Comparison of ENCODE assay signal across 38 cellular contexts in genomic region chr4:82489987-82490386, GRCh38.
"Had no signal": no experiment of that assay in that cellular context is flagged by ENCODE, and none has a peak within 500 bp of the region (broad histone marks: within the 10 kb centered on the region; RNA-seq: fewer than 3 reads in every experiment).

No MANE protein-coding gene starts in this region.

- H3K27ac ChIP-seq: ascending aorta, cardiac muscle cell, VCaP had no signal

- H3K9me3 Mint-ChIP-seq: activated B cell treated with CpG ODN at 0.5 μM for 24 hours; activated CD4-positive, alpha-beta memory T cell treated with anti-CD3 and anti-CD28 coated beads for 36 hours; activated CD4-positive, alpha-beta T cell treated with anti-CD3 and anti-CD28 coated beads, Interleukin-2, amount 10 ng/mL, durations not matched to agents 24 days and 14 days; activated CD8-positive, alpha-beta T cell treated with anti-CD3 and anti-CD28 coated beads for 36 hours; activated naive CD4-positive, alpha-beta T cell treated with anti-CD3 and anti-CD28 coated beads, Interleukin-2, amount 10 ng/mL, durations not matched to agents 7 days and 5 days; activated naive CD4-positive, alpha-beta T cell treated with anti-CD3 and anti-CD28 coated beads, Interleukin-2, amount 50 U/mL, for 24 hours; activated naive CD8-positive, alpha-beta T cell treated with anti-CD3 and anti-CD28 coated beads, Interleukin-2, amount 10 ng/mL, durations not matched to agents 7 days and 5 days; activated naive CD8-positive, alpha-beta T cell treated with anti-CD3 and anti-CD28 coated beads, Interleukin-2, amount 50 U/mL, for 24 hours; activated T-cell treated with anti-CD3 and anti-CD28 coated beads, Interleukin-2, amount 50 U/mL, for 4 hours; activated T-cell treated with anti-CD3 and anti-CD28 coated beads, Interleukin-2, amount 50 U/mL, for 72 hours; activated T-helper 1 cell treated with anti-CD3 and anti-CD28 coated beads, Interleukin-12 subunit alpha, Interleukin-12 subunit beta, Interleukin-2, Interleukin-4 antibody, amounts not matched to agents 30 ng/mL and 10 ng/mL and 1 ng/mL, durations not matched to agents 14 hours and 24 hours and 36 hours; activated T-helper 17 cell treated with anti-CD3 and anti-CD28 coated beads, Interleukin-2, amount 50 U/mL, for 72 hours; brain; central memory CD8-positive, alpha-beta T cell; T-helper 1 cell treated with Interleukin-12 subunit alpha and Interleukin-12 subunit beta and Interleukin-4 antibody, amounts not matched to agents 30 μg/mL and 1 μg/mL, for 36 hours; T-helper 2 cell treated with Interferon-gamma antibody and Interleukin-4, amounts not matched to agents 5 μg/mL and 100 μg/mL, for 36 hours had no signal

- DNase-seq: activated B cell treated with CpG ODN at 0.5 μM for 24 hours; activated CD4-positive, alpha-beta memory T cell treated with anti-CD3 and anti-CD28 coated beads for 36 hours; activated CD4-positive, alpha-beta T cell treated with anti-CD3 and anti-CD28 coated beads for 4 hours; activated CD4-positive, alpha-beta T cell treated with anti-CD3 and anti-CD28 coated beads, Interleukin-2, amount 10 ng/mL, durations not matched to agents 24 days and 14 days; activated CD4-positive, alpha-beta T cell treated with anti-CD3 and anti-CD28 coated beads, Interleukin-2, amount 50 U/mL, for 1 hour; activated CD4-positive, alpha-beta T cell treated with anti-CD3 and anti-CD28 coated beads, Interleukin-2, amount 50 U/mL, for 4 hours; activated CD4-positive, CD25-positive, alpha-beta regulatory T cell treated with anti-CD3 and anti-CD28 coated beads, Interleukin-2, amount 50 U/mL, for 72 hours; activated CD8-positive, alpha-beta memory T cell treated with anti-CD3 and anti-CD28 coated beads, Interleukin-2, amount 50 U/mL, for 4 hours; activated CD8-positive, alpha-beta T cell treated with anti-CD3 and anti-CD28 coated beads for 36 hours; activated effector memory CD4-positive, alpha-beta T cell treated with anti-CD3 and anti-CD28 coated beads, Interleukin-2, amount 50 U/mL, for 16 hours; activated naive CD4-positive, alpha-beta T cell treated with anti-CD3 and anti-CD28 coated beads, Interleukin-2, amount 10 ng/mL, durations not matched to agents 7 days and 5 days; activated naive CD4-positive, alpha-beta T cell treated with Interleukin-2 at 50 U/mL for 16 hours; activated naive CD8-positive, alpha-beta T cell treated with anti-CD3 and anti-CD28 coated beads, Interleukin-2, amount 10 ng/mL, durations not matched to agents 7 days and 5 days; activated naive CD8-positive, alpha-beta T cell treated with anti-CD3 and anti-CD28 coated beads, Interleukin-2, amount 50 U/mL, for 24 hours; activated T-cell treated with anti-CD3 and anti-CD28 coated beads for 4 hours; activated T-cell treated with anti-CD3 and anti-CD28 coated beads, Interleukin-2, amount 50 U/mL, for 1 hour; activated T-cell treated with anti-CD3 and anti-CD28 coated beads, Interleukin-2, amount 50 U/mL, for 4 hours; activated T-cell treated with anti-CD3 and anti-CD28 coated beads, Interleukin-2, amount 50 U/mL, for 72 hours; amygdala; anterior cingulate cortex; caudate nucleus; cerebellar nuclear complex; T-helper 1 cell; T-helper 2 cell; T-helper 9 cell had no signal

- ATAC-seq: activated CD8-positive, alpha-beta T cell treated with anti-CD3 and anti-CD28 coated beads for 36 hours; activated naive CD8-positive, alpha-beta T cell treated with anti-CD3 and anti-CD28 coated beads, Interleukin-2, amount 50 U/mL, for 24 hours; activated T-cell treated with anti-CD3 and anti-CD28 coated beads, Interleukin-2, amount 50 U/mL, for 4 hours; activated T-cell treated with anti-CD3 and anti-CD28 coated beads, Interleukin-2, amount 50 U/mL, for 72 hours; activated T-helper 17 cell treated with anti-CD3 and anti-CD28 coated beads, Interleukin-2, amount 50 U/mL, for 72 hours had no signal

- H3K9me3 ChIP-seq: ascending aorta had no signal

- H3K36me3 ChIP-seq: ascending aorta, cardiac muscle cell had no signal

- H3K4me3 ChIP-seq: ascending aorta, cardiac muscle cell had no signal

- H3K36me3 Mint-ChIP-seq: activated naive CD4-positive, alpha-beta T cell treated with anti-CD3 and anti-CD28 coated beads, Interleukin-2, amount 10 ng/mL, durations not matched to agents 7 days and 5 days had no signal

- H3K4me1 ChIP-seq: ascending aorta had no signal

- H3K27ac Mint-ChIP-seq: activated B cell treated with CpG ODN at 0.5 μM for 24 hours; activated CD4-positive, alpha-beta memory T cell treated with anti-CD3 and anti-CD28 coated beads for 36 hours; activated CD4-positive, alpha-beta T cell treated with anti-CD3 and anti-CD28 coated beads, Interleukin-2, amount 10 ng/mL, durations not matched to agents 24 days and 14 days; activated CD8-positive, alpha-beta T cell treated with anti-CD3 and anti-CD28 coated beads for 36 hours; activated naive CD4-positive, alpha-beta T cell treated with anti-CD3 and anti-CD28 coated beads, Interleukin-2, amount 10 ng/mL, durations not matched to agents 7 days and 5 days; activated naive CD4-positive, alpha-beta T cell treated with anti-CD3 and anti-CD28 coated beads, Interleukin-2, amount 50 U/mL, for 24 hours; activated naive CD8-positive, alpha-beta T cell; activated naive CD8-positive, alpha-beta T cell treated with anti-CD3 and anti-CD28 coated beads, Interleukin-2, amount 10 ng/mL, durations not matched to agents 7 days and 5 days; activated naive CD8-positive, alpha-beta T cell treated with anti-CD3 and anti-CD28 coated beads, Interleukin-2, amount 50 U/mL, for 24 hours; activated T-cell treated with anti-CD3 and anti-CD28 coated beads, Interleukin-2, amount 50 U/mL, for 72 hours; activated T-helper 1 cell treated with anti-CD3 and anti-CD28 coated beads, Interleukin-12 subunit alpha, Interleukin-12 subunit beta, Interleukin-2, Interleukin-4 antibody, amounts not matched to agents 30 ng/mL and 10 ng/mL and 1 ng/mL, durations not matched to agents 14 hours and 24 hours and 36 hours; activated T-helper 17 cell treated with anti-CD3 and anti-CD28 coated beads, Interleukin-2, amount 50 U/mL, for 72 hours; brain; T-helper 1 cell treated with Interleukin-12 subunit alpha and Interleukin-12 subunit beta and Interleukin-4 antibody, amounts not matched to agents 30 μg/mL and 1 μg/mL, for 36 hours; T-helper 2 cell treated with Interferon-gamma antibody and Interleukin-4, amounts not matched to agents 5 μg/mL and 100 μg/mL, for 36 hours had no signal

- H3K4me1 Mint-ChIP-seq: activated B cell treated with CpG ODN at 0.5 μM for 24 hours; activated CD4-positive, alpha-beta T cell treated with anti-CD3 and anti-CD28 coated beads, Interleukin-2, amount 10 ng/mL, durations not matched to agents 24 days and 14 days; activated naive CD4-positive, alpha-beta T cell treated with anti-CD3 and anti-CD28 coated beads, Interleukin-2, amount 10 ng/mL, durations not matched to agents 7 days and 5 days; activated naive CD4-positive, alpha-beta T cell treated with anti-CD3 and anti-CD28 coated beads, Interleukin-2, amount 50 U/mL, for 24 hours; activated naive CD8-positive, alpha-beta T cell treated with anti-CD3 and anti-CD28 coated beads, Interleukin-2, amount 10 ng/mL, durations not matched to agents 7 days and 5 days; activated naive CD8-positive, alpha-beta T cell treated with anti-CD3 and anti-CD28 coated beads, Interleukin-2, amount 50 U/mL, for 24 hours; activated T-helper 17 cell treated with anti-CD3 and anti-CD28 coated beads, Interleukin-2, amount 50 U/mL, for 72 hours; brain; central memory CD8-positive, alpha-beta T cell had no signal

- FAIRE-seq: bronchial epithelial cell, TTC549 had no signal

- H3K27me3 Mint-ChIP-seq: activated B cell treated with CpG ODN at 0.5 μM for 24 hours; activated CD4-positive, alpha-beta memory T cell treated with anti-CD3 and anti-CD28 coated beads for 36 hours; activated CD4-positive, alpha-beta T cell treated with anti-CD3 and anti-CD28 coated beads, Interleukin-2, amount 10 ng/mL, durations not matched to agents 24 days and 14 days; activated CD8-positive, alpha-beta T cell treated with anti-CD3 and anti-CD28 coated beads for 36 hours; activated naive CD4-positive, alpha-beta T cell treated with anti-CD3 and anti-CD28 coated beads, Interleukin-2, amount 10 ng/mL, durations not matched to agents 7 days and 5 days; activated naive CD4-positive, alpha-beta T cell treated with anti-CD3 and anti-CD28 coated beads, Interleukin-2, amount 50 U/mL, for 24 hours; activated naive CD8-positive, alpha-beta T cell; activated naive CD8-positive, alpha-beta T cell treated with anti-CD3 and anti-CD28 coated beads, Interleukin-2, amount 10 ng/mL, durations not matched to agents 7 days and 5 days; activated naive CD8-positive, alpha-beta T cell treated with anti-CD3 and anti-CD28 coated beads, Interleukin-2, amount 50 U/mL, for 24 hours; activated T-helper 17 cell treated with anti-CD3 and anti-CD28 coated beads, Interleukin-2, amount 50 U/mL, for 72 hours; brain; central memory CD8-positive, alpha-beta T cell had no signal

- H3K4me3 Mint-ChIP-seq: activated B cell treated with CpG ODN at 0.5 μM for 24 hours; activated CD4-positive, alpha-beta memory T cell treated with anti-CD3 and anti-CD28 coated beads for 36 hours; activated CD4-positive, alpha-beta T cell treated with anti-CD3 and anti-CD28 coated beads, Interleukin-2, amount 10 ng/mL, durations not matched to agents 24 days and 14 days; activated CD8-positive, alpha-beta T cell treated with anti-CD3 and anti-CD28 coated beads for 36 hours; activated naive CD4-positive, alpha-beta T cell treated with anti-CD3 and anti-CD28 coated beads, Interleukin-2, amount 10 ng/mL, durations not matched to agents 7 days and 5 days; activated naive CD4-positive, alpha-beta T cell treated with anti-CD3 and anti-CD28 coated beads, Interleukin-2, amount 50 U/mL, for 24 hours; activated naive CD8-positive, alpha-beta T cell; activated naive CD8-positive, alpha-beta T cell treated with anti-CD3 and anti-CD28 coated beads, Interleukin-2, amount 10 ng/mL, durations not matched to agents 7 days and 5 days; activated naive CD8-positive, alpha-beta T cell treated with anti-CD3 and anti-CD28 coated beads, Interleukin-2, amount 50 U/mL, for 24 hours; activated T-cell treated with anti-CD3 and anti-CD28 coated beads, Interleukin-2, amount 50 U/mL, for 4 hours; activated T-cell treated with anti-CD3 and anti-CD28 coated beads, Interleukin-2, amount 50 U/mL, for 72 hours; activated T-helper 1 cell treated with anti-CD3 and anti-CD28 coated beads, Interleukin-12 subunit alpha, Interleukin-12 subunit beta, Interleukin-2, Interleukin-4 antibody, amounts not matched to agents 30 ng/mL and 10 ng/mL and 1 ng/mL, durations not matched to agents 14 hours and 24 hours and 36 hours; activated T-helper 17 cell treated with anti-CD3 and anti-CD28 coated beads, Interleukin-2, amount 50 U/mL, for 72 hours; brain; central memory CD8-positive, alpha-beta T cell; T-helper 1 cell treated with Interleukin-12 subunit alpha and Interleukin-12 subunit beta and Interleukin-4 antibody, amounts not matched to agents 30 μg/mL and 1 μg/mL, for 36 hours; T-helper 2 cell treated with Interferon-gamma antibody and Interleukin-4, amounts not matched to agents 5 μg/mL and 100 μg/mL, for 36 hours had no signal

- H3K27me3 ChIP-seq: ascending aorta, cardiac muscle cell had no signal
